ENCODE assay signal across 1 cellular context in the genomic region with DNA sequence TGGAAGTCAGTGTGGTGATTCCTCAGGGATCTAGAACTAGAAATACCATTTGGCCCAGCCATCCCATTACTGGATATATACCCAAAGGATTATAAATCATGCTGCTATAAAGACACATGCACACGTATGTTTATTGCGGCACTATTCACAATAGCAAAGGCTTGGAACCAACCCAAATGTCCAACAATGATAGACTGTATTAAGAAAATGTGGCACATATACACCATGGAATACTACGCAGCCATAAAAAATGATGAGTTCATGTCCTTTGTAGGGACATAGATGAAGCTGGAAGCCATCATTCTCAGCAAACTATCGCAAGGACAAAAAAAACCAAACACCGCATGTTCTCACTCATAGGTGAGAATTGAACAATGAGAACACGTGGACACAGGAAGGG. TPM values are rescaled to one million over a fixed set of nuclear protein-coding genes. Genes with fewer than 3 reads are reported as not detected.
"Had no signal": no experiment of that assay in that cellular context is flagged by ENCODE, and none has a peak within 500 bp of the region (broad histone marks: within the 10 kb centered on the region; RNA-seq: fewer than 3 reads in every experiment).

No MANE protein-coding gene starts in this region.

RNA-seq across cellular contexts. Expression of a gene that starts 29.1 kb away (rescaled TPM):
- total RNA-seq: GM12878 had no signal
- polyA plus RNA-seq: GM12878 had no signal
